ENCODE assay signal across 24 cellular contexts in genomic region chr11:94332814-94333213, GRCh38. TPM values are rescaled to one million over a fixed set of nuclear protein-coding genes. Genes with fewer than 3 reads are reported as not detected.
"Had no signal": no experiment of that assay in that cellular context is flagged by ENCODE, and none has a peak within 500 bp of the region (broad histone marks: within the 10 kb centered on the region; RNA-seq: fewer than 3 reads in every experiment).

No MANE protein-coding gene starts in this region.

- H3K27ac ChIP-seq: SJSA1, SK-N-MC had no signal

- H3K9me3 ChIP-seq: SJSA1 had no signal

- DNase-seq: KBM-7, MV-4-11, NCI-H1048, NCI-H1105, NCI-H1417, NCI-H1436 treated with DMSO at 0.1 percent for 48 hours, NCI-H1694, NCI-H187 treated with DMSO at 0.1 percent for 48 hours, NCI-H2029 treated with DMSO at 0.1 percent for 48 hours, NCI-H2171, NCI-H226, NCI-H446, NCI-H510A, NCI-H524 treated with DMSO at 0.1 percent for 48 hours, NCI-H69, NCI-H774, Right ventricle myocardium superior, RPMI8226, SIG-M5 had no signal

- H3K4me1 ChIP-seq: SJSA1 had no signal

- H3K4me3 ChIP-seq: SJSA1, SK-N-MC had no signal

- H3K27me3 ChIP-seq: SJSA1 had no signal

- H3K36me3 ChIP-seq: SJSA1 had no signal

RNA-seq across cellular contexts. Expression of gene IZUMO1R, which starts 28.4 kb away (rescaled TPM):
- total RNA-seq: HT-29, LHCN-M2, MCF 10A, Right ventricle myocardium superior, SJSA1 had no signal
